1 cellular context compared by ENCODE assay signal in genomic region chr12:105321125-105321524, GRCh38.
TF ChIP-seq lines count a peak whose summit lies in the region.

No MANE protein-coding gene starts in this region.

TF ChIP-seq in liver, 16 proteins besides CTCF, POLR2A, EP300 and RAD21 (continued from another document):
- TF ChIP-seq REST (IDR thresholded peaks at IDR 0.05) (no peak), HNF4A (conservative IDR thresholded peaks at IDR 0.05) (peak; percentile 68 to 92), MAX (IDR thresholded peaks at IDR 0.05) (no peak), RXRA (IDR thresholded peaks at IDR 0.05) (peak; percentile 20 to 78)
